11 cellular contexts compared by ENCODE assay signal in the genomic region with DNA sequence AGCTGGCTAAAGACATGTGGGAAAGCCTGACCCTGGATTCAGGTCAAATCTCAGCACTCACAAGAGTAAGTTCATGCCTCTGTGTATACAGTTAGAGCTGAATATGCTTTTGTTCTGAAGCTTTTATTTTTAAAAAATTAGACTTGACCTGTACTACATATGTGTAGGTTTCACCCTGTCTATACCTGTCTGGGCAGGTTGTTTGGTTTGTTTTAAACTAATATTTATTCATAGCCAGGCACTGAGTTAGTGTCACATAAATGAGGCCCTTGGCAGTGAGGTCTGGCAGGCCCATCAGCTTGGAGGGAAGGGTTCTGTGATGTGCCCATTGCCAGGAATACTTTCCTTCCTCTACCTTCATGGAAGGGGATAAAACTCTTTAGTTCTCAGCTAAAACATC. TPM values are rescaled to one million over a fixed set of nuclear protein-coding genes. Genes with fewer than 3 reads are reported as not detected.
DNase-seq lines count a peak whose midpoint lies in the region; ATAC-seq and TF ChIP-seq lines count a peak whose summit lies in the region.
"Had no signal": no experiment of that assay in that cellular context is flagged by ENCODE, and none has a peak within 500 bp of the region (broad histone marks: within the 10 kb centered on the region; RNA-seq: fewer than 3 reads in every experiment).

No MANE protein-coding gene starts in this region.

- peaks cover 17% of the 10 kb centered on the region for H3K36me3 Mint-ChIP-seq in activated CD4-positive, alpha-beta T cell treated with anti-CD3 and anti-CD28 coated beads, Interleukin-2, amount 10 ng/mL, durations not matched to agents 24 days and 14 days (ENCODE audit: low read depth)
- H3K36me3 Mint-ChIP-seq in neural progenitor cell: no peaks in the 10 kb centered on the region

- no peak for DNase-seq in activated CD4-positive, alpha-beta T cell treated with anti-CD3 and anti-CD28 coated beads, Interleukin-2, amount 10 ng/mL, durations not matched to agents 24 days and 14 days
- DNase-seq in activated CD4-positive, alpha-beta T cell treated with anti-CD3 and anti-CD28 coated beads for 48 hours: no peak
- no peak for DNase-seq in RWPE2 (ENCODE audit: low spot score)
- no peak for DNase-seq in epithelial cell of prostate (ENCODE audit: low read depth, low spot score)
- DNase-seq in gastrocnemius medialis: no peak
- DNase-seq in HUDEP-2 (lab: John Stamatoyannopoulos, UW; ENCODE audit: unreplicated experiment in 76 of 76): no peak
- DNase-seq in neural progenitor cell (ENCODE audit: low spot score): no peak
- DNase-seq in stimulated activated CD4-positive, alpha-beta T cell treated with anti-CD3 and anti-CD28 coated beads, Interleukin-2, amount 100 ng/mL, for 48 hours: no peak
- DNase-seq: ACHN, right lobe of liver had no signal

- peak overlapping the region; percentile 90 for H3K4me3 Mint-ChIP-seq in activated CD4-positive, alpha-beta T cell treated with anti-CD3 and anti-CD28 coated beads, Interleukin-2, amount 10 ng/mL, durations not matched to agents 24 days and 14 days
- H3K4me3 Mint-ChIP-seq in neural progenitor cell: no peak overlapping the region

- no peaks in the 10 kb centered on the region for H3K27me3 Mint-ChIP-seq in activated CD4-positive, alpha-beta T cell treated with anti-CD3 and anti-CD28 coated beads, Interleukin-2, amount 10 ng/mL, durations not matched to agents 24 days and 14 days
- H3K27me3 Mint-ChIP-seq in neural progenitor cell (ENCODE audit: insufficient read depth, low read depth): peaks cover 4% of the 10 kb centered on the region

- H3K4me2 ChIP-seq in neural progenitor cell: no peak overlapping the region

- H3K9me3 ChIP-seq in RWPE2 (ENCODE audit: severe bottlenecking) (no peaks in the 10 kb centered on the region), gastrocnemius medialis (no peaks in the 10 kb centered on the region), neural progenitor cell (ENCODE audit: low read depth) (no peaks in the 10 kb centered on the region)
- H3K9me3 ChIP-seq: right lobe of liver had no signal

- TF ChIP-seq CTCF in RWPE2 (IDR thresholded peaks at IDR 0.05; ENCODE audit: poor library complexity, severe bottlenecking) (no peak), gastrocnemius medialis (IDR thresholded peaks at IDR 0.05 in 4 of 5, conservative IDR thresholded peaks at IDR 0.05 in 1 of 5) (no peak), neural progenitor cell (IDR thresholded peaks at IDR 0.05) (no peak)

- H3F3A ChIP-seq in neural progenitor cell (ENCODE audit: low read depth): no peaks in the 10 kb centered on the region

- H3K4me3 ChIP-seq in RWPE2 (ENCODE audit: severe bottlenecking) (no peak overlapping the region), gastrocnemius medialis (peak overlapping the region; percentile 7 to 35 (median 18)), neural progenitor cell (no peak overlapping the region)
- H3K4me3 ChIP-seq: GM23248, right lobe of liver had no signal

- peaks cover 11% of the 10 kb centered on the region for H3K4me1 ChIP-seq in RWPE2 (ENCODE audit: insufficient read depth, poor library complexity, severe bottlenecking)
- peaks cover 35 to 40% of the 10 kb centered on the region in 2 donors for H3K4me1 ChIP-seq in gastrocnemius medialis
- no peaks in the 10 kb centered on the region for H3K4me1 ChIP-seq in neural progenitor cell

- H3K27me3 ChIP-seq in RWPE2 (ENCODE audit: insufficient read depth, poor library complexity, severe bottlenecking): no peaks in the 10 kb centered on the region
- no peaks in the 10 kb centered on the region for H3K27me3 ChIP-seq in gastrocnemius medialis
- H3K27me3 ChIP-seq in neural progenitor cell: peaks cover 19% of the 10 kb centered on the region
- H3K27me3 ChIP-seq: right lobe of liver had no signal

- peak; percentile 47 for ATAC-seq in RWPE2 (ENCODE audit: low read depth)
- peak in 1 of 2 donors; percentile 2 for ATAC-seq in gastrocnemius medialis
- ATAC-seq: right lobe of liver had no signal

- H3K27ac ChIP-seq in RWPE2 (ENCODE audit: poor library complexity, severe bottlenecking) (no peak overlapping the region), epithelial cell of prostate (peak overlapping the region; percentile 41), gastrocnemius medialis (peak overlapping the region; percentile 90 to 96 (median 92)), neural progenitor cell (no peak overlapping the region)
- H3K27ac ChIP-seq: GM23248, right lobe of liver had no signal

- no peaks in the 10 kb centered on the region for H3K79me2 ChIP-seq in neural progenitor cell (ENCODE audit: low read depth)

- in situ Hi-C loops in gastrocnemius medialis (cut with MboI; ENCODE audit: low sequenced_read_pairs in 4 of 4): no loop called here

- intact Hi-C loops in activated CD4-positive, alpha-beta T cell treated with anti-CD3 and anti-CD28 coated beads, Interleukin-2, amount 10 ng/mL, durations not matched to agents 24 days and 14 days (cut with micrococcal nuclease): no loop called here
- intact Hi-C loops in gastrocnemius medialis (cut with DNase I; ENCODE audit: low total_unique reads): no loop called here

- no peaks in the 10 kb centered on the region for H3K9me3 Mint-ChIP-seq in activated CD4-positive, alpha-beta T cell treated with anti-CD3 and anti-CD28 coated beads, Interleukin-2, amount 10 ng/mL, durations not matched to agents 24 days and 14 days
- H3K9me3 Mint-ChIP-seq in neural progenitor cell: no peaks in the 10 kb centered on the region

- TF ChIP-seq POLR2A in gastrocnemius medialis (IDR thresholded peaks at IDR 0.05): no peak

- H2AFZ ChIP-seq in neural progenitor cell (replicated peaks): no peak overlapping the region
- H2AFZ ChIP-seq: GM23248 had no signal

- H3K36me3 ChIP-seq in RWPE2 (ENCODE audit: low read depth): no peaks in the 10 kb centered on the region
- peaks cover 0 to 5% of the 10 kb centered on the region in 2 donors for H3K36me3 ChIP-seq in gastrocnemius medialis
- no peaks in the 10 kb centered on the region for H3K36me3 ChIP-seq in neural progenitor cell
- H3K36me3 ChIP-seq: right lobe of liver had no signal

- no peak overlapping the region for H3K9ac ChIP-seq in neural progenitor cell
- H3K9ac ChIP-seq: GM23248 had no signal

- H4K20me1 ChIP-seq in neural progenitor cell (ENCODE audit: low read depth): no peaks in the 10 kb centered on the region

- H3K4me1 Mint-ChIP-seq in activated CD4-positive, alpha-beta T cell treated with anti-CD3 and anti-CD28 coated beads, Interleukin-2, amount 10 ng/mL, durations not matched to agents 24 days and 14 days: peaks cover 26% of the 10 kb centered on the region
- H3K4me1 Mint-ChIP-seq in neural progenitor cell: peaks cover 15% of the 10 kb centered on the region

- no peak overlapping the region for H3K27ac Mint-ChIP-seq in activated CD4-positive, alpha-beta T cell treated with anti-CD3 and anti-CD28 coated beads, Interleukin-2, amount 10 ng/mL, durations not matched to agents 24 days and 14 days
- H3K27ac Mint-ChIP-seq in neural progenitor cell: no peak overlapping the region

RNA-seq across cellular contexts. Expression of a gene that starts 1.9 kb away (rescaled TPM):
- total RNA-seq in activated CD4-positive, alpha-beta T cell treated with anti-CD3 and anti-CD28 coated beads, Interleukin-2, amount 10 ng/mL, durations not matched to agents 24 days and 14 days: 74.1 and 75.9 TPM in 2 replicates
- total RNA-seq in gastrocnemius medialis (100 to 1,000 TPM in 1 of 4 donors, 10 to 100 TPM in 3; 13.7 to 120 (median 37.8) TPM), neural progenitor cell (ENCODE audit: low replicate concordance) (0.12 TPM in 1 of 2 replicates, not detected in the other)

RNA-seq across cellular contexts. Expression of a gene that starts 31.9 kb away (rescaled TPM):
- total RNA-seq in activated CD4-positive, alpha-beta T cell treated with anti-CD3 and anti-CD28 coated beads, Interleukin-2, amount 10 ng/mL, durations not matched to agents 24 days and 14 days: not detected in 2 replicates
- total RNA-seq in gastrocnemius medialis (1 to 10 TPM in 1 of 4 donors, not detected in 3; 1.9 TPM), neural progenitor cell (ENCODE audit: low replicate concordance) (0.11 and 0.22 TPM in 2 replicates)
- total RNA-seq: GM23248, right lobe of liver had no signal

RNA-seq across cellular contexts. Expression of a gene that starts 33.2 kb away (rescaled TPM):
- 57.6 and 62.2 TPM in 2 replicates for total RNA-seq in activated CD4-positive, alpha-beta T cell treated with anti-CD3 and anti-CD28 coated beads, Interleukin-2, amount 10 ng/mL, durations not matched to agents 24 days and 14 days
- 10 to 100 TPM; 36.9 to 48.6 (median 42.7) TPM for total RNA-seq in gastrocnemius medialis
- total RNA-seq in neural progenitor cell (ENCODE audit: low replicate concordance): 76.0 and 78.4 TPM in 2 replicates

Comparison
In these comparisons a context has a peak if more than half of its experiments do, and no peak if none do; other contexts are left out.
1. H3K27ac ChIP-seq: peak in epithelial cell of prostate (single experiment) and gastrocnemius medialis (4 of 4); none in RWPE2 (single experiment) and neural progenitor cell (single experiment).
2. H3K4me3 ChIP-seq: peak in gastrocnemius medialis (4 of 4); none in RWPE2 (single experiment) and neural progenitor cell (single experiment).
3. RNA of a gene that starts 1.9 kb away (total RNA-seq): 74.1 to 75.9 TPM in activated CD4-positive, alpha-beta T cell treated with anti-CD3 and anti-CD28 coated beads, Interleukin-2, amount 10 ng/mL, durations not matched to agents 24 days and 14 days and 13.7 to 120 TPM in gastrocnemius medialis; 0.12 TPM in neural progenitor cell; every median in the first group is over 10 times any median in the second.